In genomic region chr1:30757196-30757949, GRCh38 we compare ENCODE assay signal across 8 cellular contexts.
DNase-seq lines count a peak whose midpoint lies in the region; ATAC-seq lines count a peak whose summit lies in the region.

LAPTM5 (minus strand) TSS chr1:30757774; CDS start chr1:30757745, 29 bp downstream.

- DNase-seq in GDM1 (lab: John Stamatoyannopoulos, UW) = peak; percentile 75
- DNase-seq in SKM-1 (lab: John Stamatoyannopoulos, UW; ENCODE audit: unreplicated experiment) = peak; percentile 62
- peak; percentile 75 for DNase-seq in stimulated activated naive CD8-positive, alpha-beta T cell treated with anti-CD3 and anti-CD28 coated beads, Interleukin-15, Interleukin-2, amounts not matched to agents 100 U/mL and 50 U/mL, for 24 hours
- no peak for DNase-seq in pons (ENCODE audit: low spot score)
- no peak for DNase-seq in DMS53 (lab: John Stamatoyannopoulos, UW)
- DNase-seq in NCI-H2171 (lab: John Stamatoyannopoulos, UW) = no peak

- no peaks in the 10 kb centered on the region for H3K27me3 ChIP-seq in layer of hippocampus (ENCODE audit: control insufficient read depth, insufficient read depth, low read length)

- peak; percentile 22 for ATAC-seq in stimulated activated naive CD8-positive, alpha-beta T cell treated with anti-CD3 and anti-CD28 coated beads, Interleukin-15, Interleukin-2, amounts not matched to agents 100 U/mL and 50 U/mL, for 24 hours

- peak within 1 kb of the TSS; percentile 65 for H3K27ac ChIP-seq in angular gyrus (ENCODE audit: low read depth, low read length)
- H3K27ac ChIP-seq in layer of hippocampus (ENCODE audit: low read depth, low read length) = peak within 1 kb of the TSS; percentile 69

Comparison
In these comparisons a context has a peak if more than half of its experiments do, and no peak if none do; other contexts are left out.
1. DNase-seq: peak in GDM1 (single experiment), SKM-1 (single experiment) and stimulated activated naive CD8-positive, alpha-beta T cell treated with anti-CD3 and anti-CD28 coated beads, Interleukin-15, Interleukin-2, amounts not matched to agents 100 U/mL and 50 U/mL, for 24 hours (single experiment); none in pons (single experiment), DMS53 (single experiment) and NCI-H2171 (single experiment).